In genomic region chr21:22399717-22400520, GRCh38 we compare ENCODE assay signal across 25 cellular contexts.
"Had no signal": no experiment of that assay in that cellular context is flagged by ENCODE, and none has a peak within 500 bp of the region (broad histone marks: within the 10 kb centered on the region; RNA-seq: fewer than 3 reads in every experiment).

No MANE protein-coding gene starts in this region.

- FAIRE-seq: endothelial cell of umbilical vein, islet of Langerhans, urothelium cell line had no signal

- ATAC-seq: foreskin keratinocyte; gastroesophageal sphincter; heart left ventricle; left cardiac atrium; left lung; naive thymus-derived CD4-positive, alpha-beta T cell; psoas muscle; right cardiac atrium; stimulated activated memory B cell treated with anti-CD40 and anti-IgM and Interleukin-4, amounts not matched to agents 10 μg/mL and 1 μg/mL and 100 μg/mL, for 72 hours; stimulated activated naive CD8-positive, alpha-beta T cell treated with anti-CD3 and anti-CD28 coated beads, Interleukin-15, Interleukin-2, amounts not matched to agents 100 U/mL and 50 U/mL, for 24 hours had no signal

- DNase-seq: colonic mucosa; effector CD8-positive, alpha-beta T cell; endodermal cell; foreskin keratinocyte; heart left ventricle; hippocampal formation; left cardiac atrium; left lung; mammary epithelial cell; mesendoderm; midbrain; naive thymus-derived CD4-positive, alpha-beta T cell; psoas muscle; right cardiac atrium; spleen; stimulated activated CD4-positive, alpha-beta T cell treated with anti-CD3 and anti-CD28 coated beads, Interleukin-4, amount 100 ng/mL, for 4 hours; stimulated activated naive CD8-positive, alpha-beta T cell treated with anti-CD3 and anti-CD28 coated beads, Interleukin-15, Interleukin-2, amounts not matched to agents 100 U/mL and 50 U/mL, for 24 hours; substantia nigra; testis; tibial artery had no signal
